Comparison of ENCODE assay signal across 8 cellular contexts in genomic region chr2:30948857-30949256, GRCh38.
"Had no signal": no experiment of that assay in that cellular context is flagged by ENCODE, and none has a peak within 500 bp of the region (broad histone marks: within the 10 kb centered on the region; RNA-seq: fewer than 3 reads in every experiment).

No MANE protein-coding gene starts in this region.

- H3K27ac ChIP-seq: GM23248, HL-60 had no signal

- ATAC-seq: HCT116, HepG2 had no signal

- H3K36me3 ChIP-seq: HAP-1 had no signal

- DNase-seq: GOT3, H7, HFFc6 had no signal

- H3K4me1 ChIP-seq: HAP-1 had no signal

- H3K4me3 ChIP-seq: GM23248, HAP-1 had no signal

- H3K9me3 ChIP-seq: HAP-1 had no signal
